In the genomic region with DNA sequence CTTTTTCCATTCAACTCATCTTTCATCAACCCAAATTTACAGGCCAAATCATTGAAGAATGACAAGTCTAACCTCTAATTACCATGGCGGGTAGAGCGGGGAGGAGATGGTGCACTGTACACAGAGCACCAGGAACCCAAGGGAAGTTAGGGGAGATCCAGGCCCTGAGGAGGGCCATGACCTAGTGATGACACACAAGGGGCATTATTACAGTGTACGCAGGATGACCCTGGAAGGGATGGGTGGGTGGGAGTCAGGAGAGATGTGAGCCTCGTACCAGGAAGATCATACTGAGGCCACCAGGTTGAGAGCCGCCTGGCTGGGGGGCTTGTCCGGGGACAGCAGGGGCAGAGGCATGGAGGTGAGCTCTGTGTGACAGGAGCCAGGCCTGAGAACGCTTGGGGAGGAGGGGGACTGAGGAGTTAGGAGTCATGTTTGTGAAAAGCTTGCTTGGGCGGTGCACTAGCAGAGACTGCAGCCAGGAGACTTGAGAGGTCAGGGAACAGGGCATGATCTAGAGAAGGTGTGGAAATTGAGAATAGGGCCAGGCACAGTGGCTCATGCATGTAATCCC, we compare ENCODE assay signal across 31 cellular contexts.
"Had no signal": no experiment of that assay in that cellular context is flagged by ENCODE, and none has a peak within 500 bp of the region (broad histone marks: within the 10 kb centered on the region; RNA-seq: fewer than 3 reads in every experiment).

No MANE protein-coding gene starts in this region.

- DNase-seq: activated CD4-positive, alpha-beta memory T cell treated with anti-CD3 and anti-CD28 coated beads for 36 hours; activated CD4-positive, alpha-beta T cell treated with anti-CD3 and anti-CD28 coated beads for 36 hours; activated CD4-positive, alpha-beta T cell treated with anti-CD3 and anti-CD28 coated beads, Interleukin-2, amount 10 ng/mL, durations not matched to agents 24 days and 14 days; activated CD4-positive, CD25-positive, alpha-beta regulatory T cell; activated CD4-positive, CD25-positive, alpha-beta regulatory T cell treated with anti-CD3 and anti-CD28 coated beads, Interleukin-2, amount 50 U/mL, for 72 hours; activated CD8-positive, alpha-beta memory T cell treated with anti-CD3 and anti-CD28 coated beads, Interleukin-2, amount 10 ng/mL, durations not matched to agents 7 days and 5 days; activated CD8-positive, alpha-beta memory T cell treated with anti-CD3 and anti-CD28 coated beads, Interleukin-2, amount 50 U/mL, for 4 hours; activated CD8-positive, alpha-beta T cell treated with anti-CD3 and anti-CD28 coated beads, Interleukin-2, amount 10 ng/mL, durations not matched to agents 7 days and 5 days; activated effector memory CD4-positive, alpha-beta T cell treated with anti-CD3 and anti-CD28 coated beads, Interleukin-2, amount 50 U/mL, for 16 hours; activated naive CD4-positive, alpha-beta T cell treated with anti-CD3 and anti-CD28 coated beads for 36 hours; activated naive CD8-positive, alpha-beta T cell treated with anti-CD3 and anti-CD28 coated beads for 36 hours; activated naive CD8-positive, alpha-beta T cell treated with anti-CD3 and anti-CD28 coated beads, Interleukin-2, amount 50 U/mL, for 24 hours; activated T-cell treated with anti-CD3 and anti-CD28 coated beads, Interleukin-2, amount 50 U/mL, for 1 hour; activated T-cell treated with anti-CD3 and anti-CD28 coated beads, Interleukin-2, amount 50 U/mL, for 48 hours; amygdala; aorta; dorsolateral prefrontal cortex; effector memory CD4-positive, alpha-beta T cell; endodermal cell; foreskin fibroblast; head of caudate nucleus; T-helper 2 cell had no signal

- H3K4me1 Mint-ChIP-seq: activated CD4-positive, alpha-beta T cell treated with anti-CD3 and anti-CD28 coated beads for 36 hours; activated CD4-positive, alpha-beta T cell treated with anti-CD3 and anti-CD28 coated beads, Interleukin-2, amount 10 ng/mL, durations not matched to agents 24 days and 14 days; activated CD8-positive, alpha-beta memory T cell treated with anti-CD3 and anti-CD28 coated beads, Interleukin-2, amount 10 ng/mL, durations not matched to agents 7 days and 5 days; activated naive CD4-positive, alpha-beta T cell treated with anti-CD3 and anti-CD28 coated beads, Interleukin-2, amount 50 U/mL, for 24 hours; activated naive CD8-positive, alpha-beta T cell treated with anti-CD3 and anti-CD28 coated beads for 36 hours; activated naive CD8-positive, alpha-beta T cell treated with anti-CD3 and anti-CD28 coated beads, Interleukin-2, amount 50 U/mL, for 24 hours; brain; central memory CD8-positive, alpha-beta T cell; endodermal cell had no signal

- H3K36me3 ChIP-seq: adrenal gland had no signal

- H3K4me1 ChIP-seq: adrenal gland had no signal

- H3K27ac Mint-ChIP-seq: activated CD4-positive, alpha-beta memory T cell treated with anti-CD3 and anti-CD28 coated beads for 36 hours; activated CD4-positive, alpha-beta T cell treated with anti-CD3 and anti-CD28 coated beads for 36 hours; activated CD4-positive, alpha-beta T cell treated with anti-CD3 and anti-CD28 coated beads, Interleukin-2, amount 10 ng/mL, durations not matched to agents 24 days and 14 days; activated CD8-positive, alpha-beta memory T cell treated with anti-CD3 and anti-CD28 coated beads, Interleukin-2, amount 10 ng/mL, durations not matched to agents 7 days and 5 days; activated CD8-positive, alpha-beta T cell treated with anti-CD3 and anti-CD28 coated beads, Interleukin-2, amount 10 ng/mL, durations not matched to agents 7 days and 5 days; activated naive CD4-positive, alpha-beta T cell treated with anti-CD3 and anti-CD28 coated beads for 36 hours; activated naive CD4-positive, alpha-beta T cell treated with anti-CD3 and anti-CD28 coated beads, Interleukin-2, amount 50 U/mL, for 24 hours; activated naive CD8-positive, alpha-beta T cell treated with anti-CD3 and anti-CD28 coated beads for 36 hours; activated naive CD8-positive, alpha-beta T cell treated with anti-CD3 and anti-CD28 coated beads, Interleukin-2, amount 50 U/mL, for 24 hours; activated T-helper 1 cell treated with anti-CD3 and anti-CD28 coated beads, Interleukin-12 subunit alpha, Interleukin-12 subunit beta, Interleukin-2, Interleukin-4 antibody, amounts not matched to agents 30 ng/mL and 10 ng/mL and 1 ng/mL, durations not matched to agents 14 hours and 24 hours and 36 hours; activated T-helper 2 cell treated with anti-CD3 and anti-CD28 coated beads, Interferon-gamma antibody, Interleukin-2, Interleukin-4, amounts not matched to agents 10 μg/mL and 5 μg/mL and 100 μg/mL, durations not matched to agents 14 hours and 24 hours and 36 hours; brain; dendritic cell treated with granulocyte-macrophage colony-stimulating factor and Interleukin-4, amounts not matched to agents 40 ng/mL and 50 ng/mL, for 4 days; endodermal cell had no signal

- H3K9me3 ChIP-seq: adrenal gland had no signal

- H3K4me3 ChIP-seq: adrenal gland, coronary artery, dorsolateral prefrontal cortex had no signal

- H3K36me3 Mint-ChIP-seq: activated CD4-positive, alpha-beta memory T cell treated with anti-CD3 and anti-CD28 coated beads for 36 hours; activated CD8-positive, alpha-beta memory T cell treated with anti-CD3 and anti-CD28 coated beads, Interleukin-2, amount 10 ng/mL, durations not matched to agents 7 days and 5 days; activated naive CD4-positive, alpha-beta T cell treated with anti-CD3 and anti-CD28 coated beads, Interleukin-2, amount 50 U/mL, for 24 hours; activated naive CD8-positive, alpha-beta T cell treated with anti-CD3 and anti-CD28 coated beads for 36 hours; brain had no signal

- H3K27ac ChIP-seq: adrenal gland, coronary artery, dorsolateral prefrontal cortex had no signal

- H3K27me3 ChIP-seq: adrenal gland, dorsolateral prefrontal cortex had no signal

- ATAC-seq: activated CD4-positive, alpha-beta T cell treated with anti-CD3 and anti-CD28 coated beads for 36 hours; activated CD8-positive, alpha-beta memory T cell treated with anti-CD3 and anti-CD28 coated beads, Interleukin-2, amount 10 ng/mL, durations not matched to agents 7 days and 5 days; activated CD8-positive, alpha-beta T cell treated with anti-CD3 and anti-CD28 coated beads, Interleukin-2, amount 10 ng/mL, durations not matched to agents 7 days and 5 days; activated naive CD8-positive, alpha-beta T cell treated with anti-CD3 and anti-CD28 coated beads, Interleukin-2, amount 50 U/mL, for 24 hours; esophagus mucosa had no signal

- H3K4me3 Mint-ChIP-seq: activated CD4-positive, alpha-beta memory T cell treated with anti-CD3 and anti-CD28 coated beads for 36 hours; activated CD4-positive, alpha-beta T cell treated with anti-CD3 and anti-CD28 coated beads for 36 hours; activated CD4-positive, alpha-beta T cell treated with anti-CD3 and anti-CD28 coated beads, Interleukin-2, amount 10 ng/mL, durations not matched to agents 24 days and 14 days; activated CD8-positive, alpha-beta memory T cell treated with anti-CD3 and anti-CD28 coated beads, Interleukin-2, amount 10 ng/mL, durations not matched to agents 7 days and 5 days; activated CD8-positive, alpha-beta T cell treated with anti-CD3 and anti-CD28 coated beads, Interleukin-2, amount 10 ng/mL, durations not matched to agents 7 days and 5 days; activated naive CD4-positive, alpha-beta T cell treated with anti-CD3 and anti-CD28 coated beads for 36 hours; activated naive CD4-positive, alpha-beta T cell treated with anti-CD3 and anti-CD28 coated beads, Interleukin-2, amount 50 U/mL, for 24 hours; activated naive CD8-positive, alpha-beta T cell treated with anti-CD3 and anti-CD28 coated beads for 36 hours; activated naive CD8-positive, alpha-beta T cell treated with anti-CD3 and anti-CD28 coated beads, Interleukin-2, amount 50 U/mL, for 24 hours; activated T-helper 1 cell treated with anti-CD3 and anti-CD28 coated beads, Interleukin-12 subunit alpha, Interleukin-12 subunit beta, Interleukin-2, Interleukin-4 antibody, amounts not matched to agents 30 ng/mL and 10 ng/mL and 1 ng/mL, durations not matched to agents 14 hours and 24 hours and 36 hours; brain; central memory CD8-positive, alpha-beta T cell; dendritic cell treated with granulocyte-macrophage colony-stimulating factor and Interleukin-4, amounts not matched to agents 40 ng/mL and 50 ng/mL, for 4 days; endodermal cell had no signal

- H3K9me3 Mint-ChIP-seq: activated CD4-positive, alpha-beta memory T cell treated with anti-CD3 and anti-CD28 coated beads for 36 hours; activated CD4-positive, alpha-beta T cell treated with anti-CD3 and anti-CD28 coated beads, Interleukin-2, amount 10 ng/mL, durations not matched to agents 24 days and 14 days; activated naive CD4-positive, alpha-beta T cell treated with anti-CD3 and anti-CD28 coated beads for 36 hours; activated naive CD4-positive, alpha-beta T cell treated with anti-CD3 and anti-CD28 coated beads, Interleukin-2, amount 50 U/mL, for 24 hours; activated naive CD8-positive, alpha-beta T cell treated with anti-CD3 and anti-CD28 coated beads for 36 hours; activated naive CD8-positive, alpha-beta T cell treated with anti-CD3 and anti-CD28 coated beads, Interleukin-2, amount 50 U/mL, for 24 hours; activated T-helper 1 cell treated with anti-CD3 and anti-CD28 coated beads, Interleukin-12 subunit alpha, Interleukin-12 subunit beta, Interleukin-2, Interleukin-4 antibody, amounts not matched to agents 30 ng/mL and 10 ng/mL and 1 ng/mL, durations not matched to agents 14 hours and 24 hours and 36 hours; activated T-helper 2 cell treated with anti-CD3 and anti-CD28 coated beads, Interferon-gamma antibody, Interleukin-2, Interleukin-4, amounts not matched to agents 10 μg/mL and 5 μg/mL and 100 μg/mL, durations not matched to agents 14 hours and 24 hours and 36 hours; central memory CD8-positive, alpha-beta T cell; dendritic cell treated with granulocyte-macrophage colony-stimulating factor and Interleukin-4, amounts not matched to agents 40 ng/mL and 50 ng/mL, for 4 days had no signal
